9 cellular contexts compared by ENCODE assay signal in the genomic region with DNA sequence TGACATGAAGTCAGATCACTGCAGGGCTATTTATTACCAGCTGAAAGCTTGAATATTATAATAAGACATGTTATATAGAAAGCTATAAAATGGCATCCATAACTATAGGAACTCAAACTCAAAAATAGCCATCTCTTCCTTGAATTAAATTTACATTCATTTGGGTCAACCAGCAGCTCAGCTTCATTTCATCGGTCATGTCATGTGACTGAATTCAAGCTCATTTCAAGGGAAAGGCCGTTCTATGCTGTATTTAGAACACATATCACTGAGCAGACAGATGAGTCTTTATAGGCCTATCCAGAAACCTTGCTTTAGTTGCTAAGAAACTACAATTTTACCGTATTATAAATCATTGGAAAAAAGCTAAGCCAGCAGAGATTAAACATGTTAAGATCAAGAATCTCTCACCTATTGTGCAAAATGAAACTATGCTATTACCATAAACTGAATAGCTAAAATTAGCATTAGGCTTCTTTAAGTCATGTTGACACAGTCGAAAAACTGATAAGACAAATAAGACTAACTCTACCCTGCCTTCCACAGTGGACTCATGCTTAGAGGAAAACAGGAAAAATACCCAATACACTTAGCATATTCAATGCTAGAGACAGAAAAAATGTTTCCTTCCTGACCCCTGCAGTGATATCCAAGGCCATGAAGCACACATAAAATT. TPM values are rescaled to one million over a fixed set of nuclear protein-coding genes. Genes with fewer than 3 reads are reported as not detected.
A peak's percentile ranks its signal among the peaks of the same experiment; 100 is the strongest.
DNase-seq lines count a peak whose midpoint lies in the region; ATAC-seq and TF ChIP-seq lines count a peak whose summit lies in the region.
"Had no signal": no experiment of that assay in that cellular context is flagged by ENCODE, and none has a peak within 500 bp of the region (broad histone marks: within the 10 kb centered on the region; RNA-seq: fewer than 3 reads in every experiment).

No MANE protein-coding gene starts in this region.

- H3T11ph ChIP-seq in H9 (ENCODE audit: low read length): no peak overlapping the region

- H3K56ac ChIP-seq in H9 (ENCODE audit: insufficient read length, low read depth, low read length): no peak overlapping the region

- in situ Hi-C loops in gastrocnemius medialis (cut with MboI; ENCODE audit: low sequenced_read_pairs in 4 of 4): loop anchor here in 2 of 4 donors (10.0 kb wide), 1 partner anchor 64 kb away; no protein-coding TSS in a partner anchor

- ATAC-seq in T-helper 17 cell (no peak), gastrocnemius medialis (no peak)

- H3K4me3 ChIP-seq in fibroblast of the aortic adventitia (ENCODE audit: low read depth, low read length): peak overlapping the region; percentile 83
- H3K4me3 ChIP-seq in gastrocnemius medialis: peak overlapping the region; percentile 83 to 97 (median 90)

- peaks cover 3% of the 10 kb centered on the region for H3K79me1 ChIP-seq in H9 (ENCODE audit: insufficient read depth, low read depth, low read length, poor library complexity, severe bottlenecking)

- no peak for TF ChIP-seq CTCF in H9 (conservative IDR thresholded peaks at IDR 0.05)
- no peak for TF ChIP-seq CTCF in fibroblast of the aortic adventitia (IDR thresholded peaks at IDR 0.05; ENCODE audit: insufficient read depth, low read length)
- no peak for TF ChIP-seq CTCF in gastrocnemius medialis (IDR thresholded peaks at IDR 0.05 in 4 of 5, conservative IDR thresholded peaks at IDR 0.05 in 1 of 5)

- peaks cover 8% of the 10 kb centered on the region; the same call in 1 of the 2 replicates for H3K4me1 ChIP-seq in H9 (ENCODE audit: insufficient read depth, low read length)
- peaks cover 65 to 66% of the 10 kb centered on the region in 2 donors for H3K4me1 ChIP-seq in gastrocnemius medialis

- H3K27ac ChIP-seq in H9 (ENCODE audit: insufficient read length, low read depth, low read length) (no peak overlapping the region), gastrocnemius medialis (peak overlapping the region; percentile 89 to 96 (median 94))

- no peak overlapping the region for H2AK5ac ChIP-seq in H9 (ENCODE audit: insufficient read length, low read length)

- H3K23me2 ChIP-seq in H9 (ENCODE audit: insufficient read length, low read depth, low read length, poor library complexity, severe bottlenecking): peaks cover 12% of the 10 kb centered on the region

- no peak overlapping the region for H2BK120ac ChIP-seq in H9 (ENCODE audit: low read depth, low read length, poor library complexity, severe bottlenecking)

- H3K27ac Mint-ChIP-seq in H9 (peak overlapping the region in 2 of 3 experiments; percentile 24 to 26; a peak in 2 of 7 replicates), T-helper 17 cell (peak overlapping the region; percentile 94)

- H3K27me3 Mint-ChIP-seq in H9 (ENCODE audit: low read depth) (no peaks in the 10 kb centered on the region; the same call in 1 of the 2 replicates), T-helper 17 cell (no peaks in the 10 kb centered on the region)

- H2AFZ ChIP-seq in H9 (ENCODE audit: low read length): no peak overlapping the region

- H3K27me3 ChIP-seq in H9 (ENCODE audit: insufficient read depth, low read length): no peaks in the 10 kb centered on the region
- no peaks in the 10 kb centered on the region for H3K27me3 ChIP-seq in gastrocnemius medialis

- no peak overlapping the region for H3K4ac ChIP-seq in H9 (ENCODE audit: low read depth, low read length)

- H3K4me3 Mint-ChIP-seq in H9 (peak overlapping the region; percentile 14 to 94; a peak in 4 of 5 replicates), T-helper 17 cell (peak overlapping the region; percentile 31)

- H2BK5ac ChIP-seq in H9 (ENCODE audit: insufficient read length, low read length): no peak overlapping the region

- no peak overlapping the region for H4K8ac ChIP-seq in H9 (replicated peaks; ENCODE audit: insufficient read length, low read depth, low read length)

- peak overlapping the region; percentile 13 for H3K9ac ChIP-seq in H9 (ENCODE audit: extremely low read depth, insufficient read length, low read length)

- H3K36me3 ChIP-seq in gastrocnemius medialis: no peaks in the 10 kb centered on the region

- DNase-seq in H9: no peak
- DNase-seq in T-helper 17 cell: no peak
- no peak for DNase-seq in fibroblast of the aortic adventitia (ENCODE audit: low read depth)
- no peak for DNase-seq in gastrocnemius medialis
- DNase-seq in 8988T: no peak
- no peak for DNase-seq in stimulated activated CD4-positive, alpha-beta T cell treated with anti-CD3 and anti-CD28 coated beads, Interleukin-1b, Interleukin-23, amount 100 ng/mL, for 48 hours
- no peak for DNase-seq in kidney tubule cell (ENCODE audit: low spot score)
- DNase-seq in posterior vena cava (ENCODE audit: low spot score): no peak
- DNase-seq: T1000 had no signal

- no peaks in the 10 kb centered on the region for H3K9me3 Mint-ChIP-seq in H9

- H4K20me1 ChIP-seq in H9 (ENCODE audit: control insufficient read depth, insufficient read depth, insufficient read length): no peaks in the 10 kb centered on the region

- H3K4me1 Mint-ChIP-seq in H9: peaks cover 47 to 48% of the 10 kb centered on the region in 2 experiments
- H3K4me1 Mint-ChIP-seq in T-helper 17 cell: peaks cover 35% of the 10 kb centered on the region

- H3K4me2 ChIP-seq in H9 (ENCODE audit: insufficient read depth, insufficient read length, low read length): peak overlapping the region; percentile 92

- H3K18ac ChIP-seq in H9 (ENCODE audit: insufficient read length, low read depth, low read length): no peak overlapping the region

- TF ChIP-seq POLR2A in gastrocnemius medialis (IDR thresholded peaks at IDR 0.05): no peak

- no peaks in the 10 kb centered on the region for H3K9me3 ChIP-seq in H9 (ENCODE audit: control insufficient read depth, low read depth, low read length)
- no peaks in the 10 kb centered on the region for H3K9me3 ChIP-seq in T-helper 17 cell (ENCODE audit: control insufficient read depth, low read length, poor library complexity, severe bottlenecking)
- no peaks in the 10 kb centered on the region for H3K9me3 ChIP-seq in gastrocnemius medialis

- H3K14ac ChIP-seq in H9 (ENCODE audit: insufficient read depth, low read length): no peak overlapping the region

- no CpG with 5 or more reads among the region's 4 CpGs for WGBS in H9 (ENCODE audit: extremely low coverage, insufficient read length, low lambda C conversion rate)

- intact Hi-C loops in gastrocnemius medialis (cut with DNase I; ENCODE audit: low total_unique reads): loop anchor here (5.0 kb wide), 1 partner anchor 51 kb away; a partner anchor contains a TSS
- intact Hi-C loops in posterior vena cava (cut with DNase I): loop anchor here (5.0 to 10.0 kb wide), 2 partner anchors 34 to 56 kb away; no protein-coding TSS in a partner anchor

- peaks cover 37% of the 10 kb centered on the region; the same call in 1 of the 2 replicates for H3K79me2 ChIP-seq in H9 (ENCODE audit: insufficient read depth, low read length)

- H3K23ac ChIP-seq in H9 (ENCODE audit: insufficient read length, low read depth, low read length): no peak overlapping the region

- no peaks in the 10 kb centered on the region for H3K36me3 Mint-ChIP-seq in H9 (ENCODE audit: insufficient read depth in 1 of 3, low read depth in 3 of 3)
- H3K36me3 Mint-ChIP-seq in T-helper 17 cell (ENCODE audit: low read depth): peaks cover 5% of the 10 kb centered on the region

- no peak overlapping the region for H2BK12ac ChIP-seq in H9 (ENCODE audit: insufficient read length, low read depth, low read length)

- no peak overlapping the region for H4K5ac ChIP-seq in H9 (ENCODE audit: insufficient read length, low read depth, low read length)

- no peak overlapping the region for H4K91ac ChIP-seq in H9 (ENCODE audit: insufficient read length, low read depth, low read length)

- no peak overlapping the region for H2BK20ac ChIP-seq in H9 (ENCODE audit: low read depth, low read length, poor library complexity, severe bottlenecking)

- H2BK15ac ChIP-seq in H9 (ENCODE audit: low read depth, low read length): no peak overlapping the region

RNA-seq across cellular contexts. Expression of a gene that starts 2.3 kb away (rescaled TPM):
- total RNA-seq in H9 (2021) (89.1 and 90.9 TPM in 2 replicates), T-helper 17 cell (10 to 100 TPM; 25.0 to 48.5 TPM), fibroblast of the aortic adventitia (ENCODE audit: low replicate concordance) (55.4 and 72.6 TPM in 2 replicates), gastrocnemius medialis (10 to 100 TPM; 26.5 to 32.9 (median 29.7) TPM), posterior vena cava (100 to 1,000 TPM; 164 to 189 TPM)

RNA-seq across cellular contexts. Expression of a gene that starts 53.2 kb away (rescaled TPM):
- 125 and 133 TPM in 2 replicates for total RNA-seq in H9 (2021)
- not detected for total RNA-seq in T-helper 17 cell
- total RNA-seq in fibroblast of the aortic adventitia (ENCODE audit: low replicate concordance): 87.3 and 121 TPM in 2 replicates
- total RNA-seq in gastrocnemius medialis: 10 to 100 TPM in 3 of 4 donors, 1 to 10 TPM in 1; 9.6 to 21.4 (median 16.6) TPM
- 100 to 1,000 TPM in 1 of 2 donors, 10 to 100 TPM in 1; 84.1 to 137 TPM for total RNA-seq in posterior vena cava

Comparison
In these comparisons a context has a peak if more than half of its experiments do, and no peak if none do; other contexts are left out.
1. RNA of a gene that starts 53.2 kb away (total RNA-seq): 84.1 to 137 TPM in posterior vena cava, 125 to 133 TPM in H9, 87.3 to 121 TPM in fibroblast of the aortic adventitia and 9.6 to 21.4 TPM in gastrocnemius medialis; not detected in T-helper 17 cell; every median in the first group is over 4 times any median in the second.